10 cellular contexts compared by ENCODE assay signal in genomic region chr16:75377971-75378386, GRCh38. TPM values are rescaled to one million over a fixed set of nuclear protein-coding genes. Genes with fewer than 3 reads are reported as not detected.
DNase-seq lines count a peak whose midpoint lies in the region; ATAC-seq and TF ChIP-seq lines count a peak whose summit lies in the region.
"Had no signal": no experiment of that assay in that cellular context is flagged by ENCODE, and none has a peak within 500 bp of the region (broad histone marks: within the 10 kb centered on the region; RNA-seq: fewer than 3 reads in every experiment).

No MANE protein-coding gene starts in this region.

- no CpG with 5 or more reads among the region's 2 CpGs for WGBS in trophoblast cell (ENCODE audit: extremely low coverage, insufficient coverage, insufficient read length)

- peaks cover 3 to 8% of the 10 kb centered on the region in 2 experiments for H3K4me1 ChIP-seq in trophoblast cell (ENCODE audit: control insufficient read depth in 1 of 2, insufficient read depth in 2 of 2, low read length in 2 of 2)

- H3K4me3 ChIP-seq in fibroblast of the aortic adventitia (ENCODE audit: low read depth, low read length) = no peak overlapping the region
- no peak overlapping the region for H3K4me3 ChIP-seq in trophoblast cell (ENCODE audit: low read depth, low read length)

- H3K14ac ChIP-seq in trophoblast cell (ENCODE audit: low read length) = no peak overlapping the region

- no peak overlapping the region for H3K4me2 ChIP-seq in trophoblast cell (ENCODE audit: low read length)

- H3K9ac ChIP-seq in trophoblast cell (ENCODE audit: low read length) = no peak overlapping the region

- no peak overlapping the region for H2AFZ ChIP-seq in trophoblast cell (ENCODE audit: insufficient read depth, low read length, poor library complexity)

- no peak overlapping the region for H2AK5ac ChIP-seq in trophoblast cell (ENCODE audit: low read length)

- H4K91ac ChIP-seq in trophoblast cell (ENCODE audit: low read depth, low read length) = no peak overlapping the region

- no peak overlapping the region for H4K12ac ChIP-seq in trophoblast cell (ENCODE audit: low read depth, low read length)

- H3K27me3 ChIP-seq in trophoblast cell (ENCODE audit: insufficient read depth, low read length) = no peaks in the 10 kb centered on the region

- H3K27ac ChIP-seq in trophoblast cell (ENCODE audit: low read depth, low read length) = no peak overlapping the region

- TF ChIP-seq CTCF in fibroblast of the aortic adventitia (IDR thresholded peaks at IDR 0.05; ENCODE audit: insufficient read depth, low read length) = no peak

- DNase-seq in GM04504 (ENCODE audit: low read depth) (peak; percentile 95), RPMI7951 (ENCODE audit: low read depth) (peak; percentile 81), fibroblast of the aortic adventitia (ENCODE audit: low read depth) (peak; percentile 83), trophoblast cell (peak; percentile 78 to 94), DMS153 (lab: John Stamatoyannopoulos, UW) (no peak)
- DNase-seq: activated naive CD8-positive, alpha-beta T cell treated with anti-CD3 and anti-CD28 coated beads, Interleukin-2, amount 10 ng/mL, durations not matched to agents 7 days and 5 days; stimulated activated CD4-positive, alpha-beta T cell treated with anti-CD3 and anti-CD28 coated beads, Interleukin-1b, Interleukin-23, amount 100 ng/mL, for 48 hours had no signal

- ATAC-seq in GM18907 (IDR thresholded peaks at IDR 0.05; ENCODE audit: unreplicated experiment) = no peak
- no peak for ATAC-seq in HG03460 (IDR thresholded peaks at IDR 0.05; ENCODE audit: unreplicated experiment)
- ATAC-seq in HG02870 (IDR thresholded peaks at IDR 0.05; ENCODE audit: unreplicated experiment) = no peak

- H3K9me3 ChIP-seq in trophoblast cell (ENCODE audit: insufficient read depth, low read depth, low read length) = no peaks in the 10 kb centered on the region

- no peak overlapping the region for H3K4ac ChIP-seq in trophoblast cell (ENCODE audit: low read depth, low read length)

- H2BK12ac ChIP-seq in trophoblast cell (ENCODE audit: low read length) = no peak overlapping the region

- H2BK120ac ChIP-seq in trophoblast cell (ENCODE audit: insufficient read depth, low read length, poor library complexity) = no peak overlapping the region

- no peaks in the 10 kb centered on the region for H3K79me2 ChIP-seq in trophoblast cell (ENCODE audit: control insufficient read depth, insufficient read depth, low read length, poor library complexity)

- H3K79me1 ChIP-seq in trophoblast cell (ENCODE audit: low read length) = peaks cover 5% of the 10 kb centered on the region

- no peak overlapping the region for H4K8ac ChIP-seq in trophoblast cell (ENCODE audit: low read depth, low read length)

- no peak overlapping the region for H3K23ac ChIP-seq in trophoblast cell (ENCODE audit: low read length)

- no peak overlapping the region for H3K18ac ChIP-seq in trophoblast cell (ENCODE audit: low read length)

- H2BK5ac ChIP-seq in trophoblast cell (ENCODE audit: low read depth, low read length, poor library complexity) = no peak overlapping the region

- no peaks in the 10 kb centered on the region for H3K36me3 ChIP-seq in trophoblast cell (ENCODE audit: control insufficient read depth in 1 of 2, insufficient read depth in 2 of 2, low read length in 2 of 2)

RNA-seq across cellular contexts. Expression of gene CFDP1, which starts 55.3 kb away (rescaled TPM):
- total RNA-seq in RPMI7951 (2014; rRNA removed; shearing (Covaris generic)) = 82.6 and 86.9 TPM in 2 replicates
- 47.0 and 108 TPM in 2 replicates for total RNA-seq in fibroblast of the aortic adventitia (ENCODE audit: low replicate concordance)
- 103 and 111 TPM in 2 replicates for polyA plus RNA-seq in trophoblast cell (2013)
